Comparison of ENCODE assay signal across 9 cellular contexts in the genomic region with DNA sequence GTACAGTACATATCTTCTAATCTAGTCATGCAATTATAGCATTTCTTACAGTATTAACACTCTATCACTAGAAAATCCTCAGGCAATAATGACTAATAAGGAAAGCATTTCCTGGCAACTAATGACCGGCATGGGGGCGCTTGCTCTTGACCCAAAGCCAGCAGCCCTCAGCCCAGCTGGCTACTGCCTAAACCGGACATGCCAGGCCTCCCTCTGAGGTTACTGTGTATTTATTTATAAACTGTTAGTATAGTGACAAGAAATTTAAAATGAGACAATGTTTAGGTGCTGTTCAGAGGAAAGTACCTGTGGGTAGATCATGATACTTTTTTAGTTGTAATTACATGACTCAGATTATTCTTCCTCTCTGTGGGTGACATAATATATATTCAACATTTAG.
DNase-seq lines count a peak whose midpoint lies in the region; ATAC-seq and TF ChIP-seq lines count a peak whose summit lies in the region.
"Had no signal": no experiment of that assay in that cellular context is flagged by ENCODE, and none has a peak within 500 bp of the region (broad histone marks: within the 10 kb centered on the region; RNA-seq: fewer than 3 reads in every experiment).

No MANE protein-coding gene starts in this region.

- no peaks in the 10 kb centered on the region for H3K9me3 ChIP-seq in Peyer's patch
- H3K9me3 ChIP-seq: neutrophil had no signal

- ATAC-seq in GM18517 (IDR thresholded peaks at IDR 0.05; ENCODE audit: unreplicated experiment) (peak; percentile 84), HG02759 (IDR thresholded peaks at IDR 0.05; ENCODE audit: unreplicated experiment) (peak; percentile 87)

- peaks cover 17% of the 10 kb centered on the region for H3K27me3 Mint-ChIP-seq in activated T-helper 2 cell treated with anti-CD3 and anti-CD28 coated beads, Interferon-gamma antibody, Interleukin-2, Interleukin-4, amounts not matched to agents 10 μg/mL and 5 μg/mL and 100 μg/mL, durations not matched to agents 14 hours and 24 hours and 36 hours (ENCODE audit: low read depth)

- no peak overlapping the region for H3K27ac Mint-ChIP-seq in activated T-helper 2 cell treated with anti-CD3 and anti-CD28 coated beads, Interferon-gamma antibody, Interleukin-2, Interleukin-4, amounts not matched to agents 10 μg/mL and 5 μg/mL and 100 μg/mL, durations not matched to agents 14 hours and 24 hours and 36 hours

- TF ChIP-seq POLR2A in Peyer's patch (IDR thresholded peaks at IDR 0.05), result no peak

- H3K36me3 ChIP-seq in Peyer's patch, result no peaks in the 10 kb centered on the region
- H3K36me3 ChIP-seq: neutrophil had no signal

- H3K4me1 ChIP-seq in Peyer's patch, result no peaks in the 10 kb centered on the region

- H3K9me3 Mint-ChIP-seq in activated T-helper 2 cell treated with anti-CD3 and anti-CD28 coated beads, Interferon-gamma antibody, Interleukin-2, Interleukin-4, amounts not matched to agents 10 μg/mL and 5 μg/mL and 100 μg/mL, durations not matched to agents 14 hours and 24 hours and 36 hours, result no peaks in the 10 kb centered on the region

- intact Hi-C loops in activated T-helper 2 cell treated with anti-CD3 and anti-CD28 coated beads, Interferon-gamma antibody, Interleukin-2, Interleukin-4, amounts not matched to agents 10 μg/mL and 5 μg/mL and 100 μg/mL, durations not matched to agents 14 hours and 24 hours and 36 hours (cut with micrococcal nuclease), result no loop called here

- no peak overlapping the region for H3K4me3 ChIP-seq in Peyer's patch

- DNase-seq in RPMI7951 (ENCODE audit: low read depth) (peak; percentile 96), hepatic stellate cell (ENCODE audit: low spot score) (peak; percentile 63), Peyer's patch (no peak)
- no peak for DNase-seq in activated T-helper 2 cell treated with anti-CD3 and anti-CD28 coated beads, Interferon-gamma antibody, Interleukin-2, Interleukin-4, amounts not matched to agents 10 μg/mL and 5 μg/mL and 100 μg/mL, durations not matched to agents 14 hours and 24 hours and 36 hours (ENCODE audit: low spot score)
- DNase-seq in stimulated activated naive CD4-positive, alpha-beta T cell treated with Interleukin-2 at 50 U/mL for 16 hours (lab: John Stamatoyannopoulos, UW), result no peak
- DNase-seq in stimulated activated CD4-positive, alpha-beta T cell treated with anti-CD3 and anti-CD28 coated beads, Interleukin-4, amount 100 ng/mL, for 4 hours, result no peak

- peaks cover 10% of the 10 kb centered on the region for H3K4me1 Mint-ChIP-seq in activated T-helper 2 cell treated with anti-CD3 and anti-CD28 coated beads, Interferon-gamma antibody, Interleukin-2, Interleukin-4, amounts not matched to agents 10 μg/mL and 5 μg/mL and 100 μg/mL, durations not matched to agents 14 hours and 24 hours and 36 hours (ENCODE audit: low read depth)

- H3K27ac ChIP-seq in Peyer's patch, result no peak overlapping the region
- H3K27ac ChIP-seq: neutrophil had no signal

- no peak overlapping the region for H3K4me3 Mint-ChIP-seq in activated T-helper 2 cell treated with anti-CD3 and anti-CD28 coated beads, Interferon-gamma antibody, Interleukin-2, Interleukin-4, amounts not matched to agents 10 μg/mL and 5 μg/mL and 100 μg/mL, durations not matched to agents 14 hours and 24 hours and 36 hours (ENCODE audit: low read depth)

- no peak for TF ChIP-seq CTCF in Peyer's patch (IDR thresholded peaks at IDR 0.05)

- H3K27me3 ChIP-seq in Peyer's patch, result no peaks in the 10 kb centered on the region
- H3K27me3 ChIP-seq: neutrophil had no signal

- H3K36me3 Mint-ChIP-seq in activated T-helper 2 cell treated with anti-CD3 and anti-CD28 coated beads, Interferon-gamma antibody, Interleukin-2, Interleukin-4, amounts not matched to agents 10 μg/mL and 5 μg/mL and 100 μg/mL, durations not matched to agents 14 hours and 24 hours and 36 hours (ENCODE audit: low read depth), result no peaks in the 10 kb centered on the region

Comparison
In these comparisons a context has a peak if more than half of its experiments do, and no peak if none do; other contexts are left out.
1. DNase-seq: peak in RPMI7951 (single experiment) and hepatic stellate cell (single experiment); none in Peyer's patch (0 of 3), activated T-helper 2 cell treated with anti-CD3 and anti-CD28 coated beads, Interferon-gamma antibody, Interleukin-2, Interleukin-4, amounts not matched to agents 10 μg/mL and 5 μg/mL and 100 μg/mL, durations not matched to agents 14 hours and 24 hours and 36 hours (single experiment), stimulated activated naive CD4-positive, alpha-beta T cell treated with Interleukin-2 at 50 U/mL for 16 hours (single experiment) and stimulated activated CD4-positive, alpha-beta T cell treated with anti-CD3 and anti-CD28 coated beads, Interleukin-4, amount 100 ng/mL, for 4 hours (0 of 2).